In genomic region chr7:79292834-79293233, GRCh38 we compare ENCODE assay signal across 1 cellular context.
TF ChIP-seq lines count a peak whose summit lies in the region.

No MANE protein-coding gene starts in this region.

TF ChIP-seq in IMR-90, 13 proteins besides CTCF, POLR2A, EP300 and RAD21 (continued from another document):
- TF ChIP-seq MAZ (IDR thresholded peaks at IDR 0.05; ENCODE audit: borderline replicate concordance, low read depth, low read length) (no peak), ELK1 (IDR thresholded peaks at IDR 0.05; ENCODE audit: borderline replicate concordance, low read depth, low read length) (no peak), BHLHE40 (IDR thresholded peaks at IDR 0.05; ENCODE audit: low read depth, low read length) (no peak), RFX5 (IDR thresholded peaks at IDR 0.05; ENCODE audit: low read depth, low read length) (no peak), MAFK (IDR thresholded peaks at IDR 0.05; ENCODE audit: low read depth, low read length) (no peak), SMC3 (IDR thresholded peaks at IDR 0.05; ENCODE audit: low read depth, low read length) (no peak), RCOR1 (IDR thresholded peaks at IDR 0.05; ENCODE audit: insufficient replicate concordance, low read length) (no peak)
TF ChIP-seq in IMR-90: peak in this region for 0.
